Comparison of ENCODE assay signal across 21 cellular contexts in genomic region chr2:6926071-6926732, GRCh38. TPM values are rescaled to one million over a fixed set of nuclear protein-coding genes. Genes with fewer than 3 reads are reported as not detected.
DNase-seq lines count a peak whose midpoint lies in the region; ATAC-seq, FAIRE-seq and TF ChIP-seq lines count a peak whose summit lies in the region.
"Had no signal": no experiment of that assay in that cellular context is flagged by ENCODE, and none has a peak within 500 bp of the region (broad histone marks: within the 10 kb centered on the region; RNA-seq: fewer than 3 reads in every experiment).

No MANE protein-coding gene starts in this region.

- H3K4me1 ChIP-seq in esophagus muscularis mucosa = peaks cover 23 to 48% (median 28%) of the 10 kb centered on the region in 4 donors
- peaks cover 32 to 88% (median 79%) of the 10 kb centered on the region in 3 donors for H3K4me1 ChIP-seq in pancreas
- H3K4me1 ChIP-seq: foreskin keratinocyte had no signal

- H3K27ac ChIP-seq in esophagus muscularis mucosa (replicated peaks in 1 of 4) (no peak overlapping the region), pancreas (peak overlapping the region in 3 of 4 donors; percentile 7 to 65 (median 61))
- H3K27ac ChIP-seq: foreskin keratinocyte, RWPE1, SK-N-MC, skin epidermis, suprapubic skin had no signal

- no peak for TF ChIP-seq EP300 in esophagus muscularis mucosa (IDR thresholded peaks at IDR 0.05)

- H3K36me3 ChIP-seq in esophagus muscularis mucosa (no peaks in the 10 kb centered on the region), pancreas (no peaks in the 10 kb centered on the region)
- H3K36me3 ChIP-seq: left ventricle myocardium inferior, suprapubic skin had no signal

- no peak for TF ChIP-seq POLR2A in esophagus muscularis mucosa (IDR thresholded peaks at IDR 0.05; ENCODE audit: low read depth)
- no peak for TF ChIP-seq POLR2A in GM12891 (IDR thresholded peaks at IDR 0.05; ENCODE audit: low read depth, low read length)

- WGBS in esophagus muscularis mucosa = 95% methylated on average over 14 of the region's 14 CpGs
- WGBS in pancreas, 2 donors = 39 to 43% methylated on average over 14 of the region's 14 CpGs

- no peak for FAIRE-seq in pancreas (lab: Jason Lieb, UNC)
- no peak for FAIRE-seq in GM12891 (lab: Jason Lieb, UNC)

- no peak overlapping the region for H3K4me3 ChIP-seq in esophagus muscularis mucosa
- no peak overlapping the region for H3K4me3 ChIP-seq in pancreas
- H3K4me3 ChIP-seq: left ventricle myocardium inferior, SK-N-MC, skin epidermis, suprapubic skin had no signal

- H3K27me3 ChIP-seq in esophagus muscularis mucosa (no peaks in the 10 kb centered on the region), pancreas (no peaks in the 10 kb centered on the region)
- H3K27me3 ChIP-seq: foreskin keratinocyte, suprapubic skin had no signal

- TF ChIP-seq CTCF in esophagus muscularis mucosa (IDR thresholded peaks at IDR 0.05) (no peak), pancreas (IDR thresholded peaks at IDR 0.05) (no peak)

- ATAC-seq in pancreas = peak; percentile 39 to 60 (median 46)
- no peak for ATAC-seq in GM18520 (IDR thresholded peaks at IDR 0.05; ENCODE audit: unreplicated experiment)
- ATAC-seq: activated CD4-positive, alpha-beta T cell treated with anti-CD3 and anti-CD28 coated beads for 36 hours; foreskin keratinocyte; T-helper 17 cell had no signal

- DNase-seq in AG20443 (ENCODE audit: low spot score) = peak; percentile 5
- DNase-seq in RPMI8226 = peak; percentile 81
- DNase-seq in esophagus muscularis mucosa (ENCODE audit: extremely low spot score) = peak; percentile 88
- peak in 4 of 6 donors; percentile 46 to 55 (median 48) for DNase-seq in pancreas
- no peak for DNase-seq in retina
- DNase-seq in Ammon's horn (ENCODE audit: low spot score) = no peak
- no peak for DNase-seq in GM12891 (ENCODE audit: insufficient read length, low spot score)
- DNase-seq: activated CD4-positive, alpha-beta T cell treated with anti-CD3 and anti-CD28 coated beads for 36 hours; C1 segment of cervical spinal cord; effector CD8-positive, alpha-beta T cell; foreskin keratinocyte; left ventricle myocardium inferior; NCI-H1092 treated with DMSO at 0.1 percent for 48 hours; NCI-H187 treated with DMSO at 0.1 percent for 48 hours; NCI-H226; T-helper 17 cell had no signal

- no peaks in the 10 kb centered on the region for H3K9me3 ChIP-seq in esophagus muscularis mucosa
- no peaks in the 10 kb centered on the region for H3K9me3 ChIP-seq in pancreas
- H3K9me3 ChIP-seq: left ventricle myocardium inferior, suprapubic skin had no signal

- intact Hi-C loops in esophagus muscularis mucosa (cut with DNase I) (no loop called here), pancreas (cut with DNase I) (loop anchor here in 1 of 3 donors (10.0 kb wide), 1 partner anchor 119 kb away; no protein-coding TSS in a partner anchor)

TF ChIP-seq in GM12891, 5 proteins besides CTCF, POLR2A, EP300 and RAD21:
- TF ChIP-seq POLR2AphosphoS5 (IDR thresholded peaks at IDR 0.05; ENCODE audit: low read depth, low read length) (no peak), SPI1 (IDR thresholded peaks at IDR 0.05; ENCODE audit: low read depth, low read length) (no peak), PAX5 (IDR thresholded peaks at IDR 0.05; ENCODE audit: insufficient read depth, low read length, severe bottlenecking) (no peak), POU2F2 (IDR thresholded peaks at IDR 0.05; ENCODE audit: low read depth, low read length) (no peak), TAF1 (IDR thresholded peaks at IDR 0.05; ENCODE audit: low read depth, low read length) (no peak)
TF ChIP-seq in GM12891: peak in this region for 0.

RNA-seq across cellular contexts. Expression of gene RNF144A, which starts 9.0 kb away (rescaled TPM):
- total RNA-seq in esophagus muscularis mucosa (10 to 100 TPM in 1 of 4 donors, 1 to 10 TPM in 3; 5.4 to 10.8 (median 8.8) TPM), pancreas (10 to 100 TPM; 21.3 to 78.7 (median 45.7) TPM)
- polyA plus RNA-seq in pancreas = 10 to 100 TPM in 1 of 2 donors, 1 to 10 TPM in 1; 9.4 to 12.0 TPM
- 4.7 TPM for polyA plus RNA-seq in GM12891 (2012; ENCODE audit: low read depth, missing spikeins)

RNA-seq across cellular contexts. Expression of gene RSAD2, which starts 48.6 kb away (rescaled TPM):
- total RNA-seq in esophagus muscularis mucosa (1 to 10 TPM; 3.7 to 7.0 (median 5.8) TPM), pancreas (1 to 10 TPM in 5 of 6 donors, under 1 TPM in 1; 0.60 to 2.9 (median 2.1) TPM)
- 1 to 10 TPM in 1 of 2 donors, under 1 TPM in 1; 0.95 to 1.9 TPM for polyA plus RNA-seq in pancreas
- polyA plus RNA-seq in GM12891 (2012; ENCODE audit: low read depth, missing spikeins) = 1.8 TPM

Comparison
In these comparisons a context has a peak if more than half of its experiments do, and no peak if none do; other contexts are left out.
1. DNase-seq: peak in AG20443 (single experiment), RPMI8226 (single experiment), esophagus muscularis mucosa (single experiment) and pancreas (4 of 6); none in retina (single experiment), Ammon's horn (single experiment) and GM12891 (single experiment).
2. H3K27ac ChIP-seq: peak in pancreas (3 of 4); none in esophagus muscularis mucosa (0 of 4).